19 cellular contexts compared by ENCODE assay signal in the genomic region with DNA sequence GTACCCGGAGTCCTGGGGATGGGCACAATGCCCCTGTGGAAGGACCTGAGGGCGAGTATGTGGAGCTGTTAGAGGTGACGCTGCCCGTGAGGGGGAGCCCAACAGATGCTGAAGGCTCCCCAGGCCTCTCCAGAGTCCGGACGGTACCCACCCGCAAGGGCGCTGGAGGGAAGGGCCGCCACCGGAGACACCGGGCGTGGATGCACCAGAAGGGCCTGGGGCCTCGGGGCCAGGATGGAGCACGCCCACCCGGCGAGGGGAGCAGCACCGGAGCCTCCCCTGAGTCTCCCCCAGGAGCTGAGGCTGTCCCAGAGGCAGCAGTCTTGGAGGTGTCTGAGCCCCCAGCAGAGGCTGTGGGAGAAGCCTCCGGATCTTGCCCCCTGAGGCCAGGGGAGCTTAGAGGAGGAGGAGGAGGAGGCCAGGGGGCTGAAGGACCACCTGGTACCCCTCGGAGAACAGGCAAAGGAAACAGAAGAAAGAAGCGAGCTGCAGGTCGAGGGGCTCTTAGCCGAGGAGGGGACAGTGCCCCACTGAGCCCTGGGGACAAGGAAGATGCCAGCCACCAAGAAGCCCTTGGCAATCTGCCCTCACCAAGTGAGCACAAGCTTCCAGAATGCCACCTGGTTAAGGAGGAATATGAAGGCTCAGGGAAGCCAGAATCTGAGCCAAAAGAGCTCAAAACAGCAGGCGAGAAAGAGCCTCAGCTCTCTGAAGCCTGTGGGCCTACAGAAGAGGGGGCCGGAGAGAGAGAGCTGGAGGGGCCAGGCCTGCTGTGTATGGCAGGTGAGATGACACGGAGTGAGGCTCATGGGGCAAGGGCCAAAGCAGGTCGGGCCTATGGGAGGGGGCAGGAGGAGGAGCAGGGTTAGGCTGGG. TPM values are rescaled to one million over a fixed set of nuclear protein-coding genes. Genes with fewer than 3 reads are reported as not detected.
DNase-seq lines count a peak whose midpoint lies in the region; ATAC-seq and TF ChIP-seq lines count a peak whose summit lies in the region.
"Had no signal": no experiment of that assay in that cellular context is flagged by ENCODE, and none has a peak within 500 bp of the region (broad histone marks: within the 10 kb centered on the region; RNA-seq: fewer than 3 reads in every experiment).

No MANE protein-coding gene starts in this region.

- TF ChIP-seq CTCF in CD14-positive monocyte (IDR thresholded peaks at IDR 0.05) (no peak), GM13976 (IDR thresholded peaks at IDR 0.05; ENCODE audit: borderline replicate concordance, control extremely low read depth, extremely low read depth, insufficient read depth, missing control alignments) (no peak), testis (IDR thresholded peaks at IDR 0.05) (no peak)

- peak overlapping the region; percentile 17 for H3K18ac ChIP-seq in trophoblast cell (ENCODE audit: low read length)

- H3K9me3 ChIP-seq in trophoblast cell (ENCODE audit: insufficient read depth, low read depth, low read length) (no peaks in the 10 kb centered on the region), testis (no peaks in the 10 kb centered on the region)

- peaks cover 10% of the 10 kb centered on the region for H3K79me2 ChIP-seq in trophoblast cell (ENCODE audit: control insufficient read depth, insufficient read depth, low read length, poor library complexity)

- H3K27me3 Mint-ChIP-seq in CD14-positive monocyte (ENCODE audit: low read depth in 3 of 3): peaks cover 1 to 5% (median 2%) of the 10 kb centered on the region in 3 donors
- peaks cover 36% of the 10 kb centered on the region for H3K27me3 Mint-ChIP-seq in activated T-cell treated with anti-CD3 and anti-CD28 coated beads, Interleukin-2, amount 50 U/mL, for 24 hours

- in situ Hi-C loops in GM13976 (cut with MboI; ENCODE audit: low sequenced_read_pairs, unreplicated experiment): no loop called here

- H4K8ac ChIP-seq in trophoblast cell (ENCODE audit: low read depth, low read length): no peak overlapping the region

- no peak overlapping the region for H2BK12ac ChIP-seq in trophoblast cell (ENCODE audit: low read length)

- H3K4me2 ChIP-seq in trophoblast cell (ENCODE audit: low read length): no peak overlapping the region

- H2BK5ac ChIP-seq in trophoblast cell (ENCODE audit: low read depth, low read length, poor library complexity): no peak overlapping the region

- no peak for TF ChIP-seq POLR2A in testis (IDR thresholded peaks at IDR 0.05)

- H2AK5ac ChIP-seq in trophoblast cell (ENCODE audit: low read length): no peak overlapping the region

- H3K36me3 Mint-ChIP-seq in CD14-positive monocyte: peaks cover 58 to 66% of the 10 kb centered on the region in 2 donors
- H3K36me3 Mint-ChIP-seq in activated T-cell treated with anti-CD3 and anti-CD28 coated beads, Interleukin-2, amount 50 U/mL, for 24 hours (ENCODE audit: low read depth): no peaks in the 10 kb centered on the region
- H3K36me3 Mint-ChIP-seq: CD4-positive, alpha-beta memory T cell had no signal

- no peak overlapping the region for H3K23ac ChIP-seq in trophoblast cell (ENCODE audit: low read length)

- peak overlapping the region in 4 of 7 donors; percentile 48 to 63 (median 56) for H3K27ac Mint-ChIP-seq in CD14-positive monocyte
- no peak overlapping the region for H3K27ac Mint-ChIP-seq in activated T-cell treated with anti-CD3 and anti-CD28 coated beads, Interleukin-2, amount 50 U/mL, for 24 hours
- H3K27ac Mint-ChIP-seq: CD4-positive, alpha-beta memory T cell; T-helper 1 cell treated with Interleukin-12 subunit alpha and Interleukin-12 subunit beta and Interleukin-4 antibody, amounts not matched to agents 30 μg/mL and 1 μg/mL, for 36 hours had no signal

- H3K4ac ChIP-seq in trophoblast cell (ENCODE audit: low read depth, low read length): no peak overlapping the region

- intact Hi-C loops in CD14-positive monocyte (cut with micrococcal nuclease) (no loop called here), testis (cut with DNase I; ENCODE audit: low total_unique reads) (no loop called here)

- no peak overlapping the region for H3K4me3 Mint-ChIP-seq in CD14-positive monocyte
- no peak overlapping the region for H3K4me3 Mint-ChIP-seq in activated T-cell treated with anti-CD3 and anti-CD28 coated beads, Interleukin-2, amount 50 U/mL, for 24 hours
- H3K4me3 Mint-ChIP-seq: CD4-positive, alpha-beta memory T cell; H9; T-helper 1 cell treated with Interleukin-12 subunit alpha and Interleukin-12 subunit beta and Interleukin-4 antibody, amounts not matched to agents 30 μg/mL and 1 μg/mL, for 36 hours had no signal

- H3K9me3 Mint-ChIP-seq in CD14-positive monocyte: peaks cover 0 to 3% (median 0%) of the 10 kb centered on the region in 7 donors
- H3K9me3 Mint-ChIP-seq in activated T-cell treated with anti-CD3 and anti-CD28 coated beads, Interleukin-2, amount 50 U/mL, for 24 hours: no peaks in the 10 kb centered on the region
- H3K9me3 Mint-ChIP-seq: CD4-positive, alpha-beta memory T cell; H9; T-helper 1 cell treated with Interleukin-12 subunit alpha and Interleukin-12 subunit beta and Interleukin-4 antibody, amounts not matched to agents 30 μg/mL and 1 μg/mL, for 36 hours had no signal

- no peak overlapping the region for H3K14ac ChIP-seq in trophoblast cell (ENCODE audit: low read length)

- no peak overlapping the region for H4K91ac ChIP-seq in trophoblast cell (ENCODE audit: low read depth, low read length)

- H3K4me3 ChIP-seq in trophoblast cell (ENCODE audit: low read depth, low read length) (no peak overlapping the region), testis (no peak overlapping the region)
- H3K4me3 ChIP-seq: K562 had no signal

- no peak overlapping the region for H2BK120ac ChIP-seq in trophoblast cell (ENCODE audit: insufficient read depth, low read length, poor library complexity)

- H3K36me3 ChIP-seq in trophoblast cell (ENCODE audit: control insufficient read depth in 1 of 2, insufficient read depth in 2 of 2, low read length in 2 of 2): peaks cover 43 to 60% of the 10 kb centered on the region in 2 experiments
- H3K36me3 ChIP-seq in testis (ENCODE audit: low read depth, missing control alignments): no peaks in the 10 kb centered on the region

- H3K79me1 ChIP-seq in trophoblast cell (ENCODE audit: low read length): peaks cover 18% of the 10 kb centered on the region

- H4K12ac ChIP-seq in trophoblast cell (ENCODE audit: low read depth, low read length): peak overlapping the region; percentile 20

- H3K27me3 ChIP-seq in trophoblast cell (ENCODE audit: insufficient read depth, low read length) (no peaks in the 10 kb centered on the region), testis (no peaks in the 10 kb centered on the region)

- no peak overlapping the region for H3K27ac ChIP-seq in trophoblast cell (ENCODE audit: low read depth, low read length)
- H3K27ac ChIP-seq in testis: no peak overlapping the region

- no CpG with 5 or more reads among the region's 26 CpGs for WGBS in trophoblast cell (ENCODE audit: extremely low coverage, insufficient coverage, insufficient read length)
- WGBS in testis, 2 donors: 84 to 89% methylated on average over 6 to 26 of the region's 26 CpGs

- H3K9ac ChIP-seq in trophoblast cell (ENCODE audit: low read length): no peak overlapping the region

- ATAC-seq in GM21526 (IDR thresholded peaks at IDR 0.05; ENCODE audit: low FRiP score, unreplicated experiment): no peak
- ATAC-seq: K562 had no signal

- peaks cover 10 to 12% of the 10 kb centered on the region in 2 experiments for H3K4me1 ChIP-seq in trophoblast cell (ENCODE audit: control insufficient read depth in 1 of 2, insufficient read depth in 2 of 2, low read length in 2 of 2)
- H3K4me1 ChIP-seq in testis: peaks cover 14% of the 10 kb centered on the region

- H3K4me1 Mint-ChIP-seq in CD14-positive monocyte: peaks cover 32% of the 10 kb centered on the region
- peaks cover 21% of the 10 kb centered on the region for H3K4me1 Mint-ChIP-seq in activated T-cell treated with anti-CD3 and anti-CD28 coated beads, Interleukin-2, amount 50 U/mL, for 24 hours (ENCODE audit: low read depth)

- no peak overlapping the region for H2AFZ ChIP-seq in trophoblast cell (ENCODE audit: insufficient read depth, low read length, poor library complexity)

- DNase-seq in CD14-positive monocyte (ENCODE audit: low spot score): no peak
- DNase-seq in GM13976 (ENCODE audit: low spot score): peak; percentile 24
- peak; percentile 72 for DNase-seq in cerebellar cortex (ENCODE audit: low spot score)
- no peak for DNase-seq in trophoblast cell
- DNase-seq in DMS53 (lab: John Stamatoyannopoulos, UW): no peak
- DNase-seq in testis: no peak
- no peak for DNase-seq in activated T-cell treated with anti-CD3 and anti-CD28 coated beads, Interleukin-2, amount 50 U/mL, for 24 hours
- DNase-seq: CD4-positive, alpha-beta memory T cell; DND-41; GDM1; H9; NCI-H1048; NCI-H146; NCI-H2107; NCI-H526 treated with DMSO at 0.1 percent for 48 hours; RPMI8226 had no signal

RNA-seq across cellular contexts. Expression of a gene that starts 4.5 kb away (rescaled TPM):
- polyA plus RNA-seq in CD14-positive monocyte (10 to 100 TPM; 12.1 to 15.3 TPM), testis (ENCODE audit: insufficient read depth, low read depth, low replicate concordance) (22.0 TPM)
- 26.0 and 26.5 TPM in 2 replicates for polyA plus RNA-seq in trophoblast cell (2013)
- 10 to 100 TPM; 30.5 to 36.9 TPM for total RNA-seq in testis

RNA-seq across cellular contexts. Expression of a gene that starts 17.0 kb away (rescaled TPM):
- not detected for polyA plus RNA-seq in CD14-positive monocyte
- not detected in 2 replicates for polyA plus RNA-seq in trophoblast cell (2013)
- not detected for total RNA-seq in testis
- not detected for polyA plus RNA-seq in testis (ENCODE audit: insufficient read depth, low read depth, low replicate concordance)
- total RNA-seq: CD4-positive, alpha-beta memory T cell; H9; K562 had no signal
- polyA plus RNA-seq: CD4-positive, alpha-beta memory T cell; K562 had no signal

RNA-seq across cellular contexts. Expression of a gene that starts 23.8 kb away (rescaled TPM):
- under 1 TPM; 0.49 to 0.68 TPM for polyA plus RNA-seq in CD14-positive monocyte
- 11.7 and 12.0 TPM in 2 replicates for polyA plus RNA-seq in trophoblast cell (2013)
- 10 to 100 TPM; 42.8 to 64.8 TPM for total RNA-seq in testis
- 17.7 TPM for polyA plus RNA-seq in testis (ENCODE audit: insufficient read depth, low read depth, low replicate concordance)

RNA-seq across cellular contexts. Expression of a gene that starts 26.2 kb away (rescaled TPM):
- polyA plus RNA-seq in CD14-positive monocyte (not detected), testis (ENCODE audit: insufficient read depth, low read depth, low replicate concordance) (0.65 TPM)
- polyA plus RNA-seq in trophoblast cell (2013): 0.54 and 0.62 TPM in 2 replicates
- total RNA-seq in testis: under 1 TPM in 1 of 2 donors, not detected in 1; 0.50 TPM
- total RNA-seq: CD4-positive, alpha-beta memory T cell had no signal
- polyA plus RNA-seq: CD4-positive, alpha-beta memory T cell had no signal

RNA-seq across cellular contexts. Expression of a gene that starts 32.5 kb away (rescaled TPM):
- polyA plus RNA-seq in CD14-positive monocyte: not detected
- polyA plus RNA-seq in trophoblast cell (2013): 0.38 and 0.49 TPM in 2 replicates
- under 1 TPM; 0.43 to 0.55 TPM for total RNA-seq in testis
- polyA plus RNA-seq in testis (ENCODE audit: insufficient read depth, low read depth, low replicate concordance): 0.24 TPM
- total RNA-seq: CD4-positive, alpha-beta memory T cell; H9; K562 had no signal
- polyA plus RNA-seq: CD4-positive, alpha-beta memory T cell; K562 had no signal

Comparison
In these comparisons a context has a peak if more than half of its experiments do, and no peak if none do; other contexts are left out.
1. DNase-seq: peak in GM13976 (single experiment) and cerebellar cortex (single experiment); none in CD14-positive monocyte (single experiment), trophoblast cell (0 of 2), DMS53 (single experiment), testis (single experiment) and activated T-cell treated with anti-CD3 and anti-CD28 coated beads, Interleukin-2, amount 50 U/mL, for 24 hours (single experiment).
2. RNA of a gene that starts 23.8 kb away (polyA plus RNA-seq): 17.7 TPM in testis (single experiment); 0.49 to 0.68 TPM in CD14-positive monocyte; every median in the first group is over 10 times any median in the second.